1 cellular context compared by ENCODE assay signal in genomic region chr9:2041736-2042135, GRCh38.
TF ChIP-seq lines count a peak whose summit lies in the region.

No MANE protein-coding gene starts in this region.

TF ChIP-seq in K562, 482 proteins besides CTCF, POLR2A, EP300 and RAD21 (continued from another document):
- TF ChIP-seq USF2 (CRISPR knock-in tag; IDR thresholded peaks at IDR 0.05) (no peak), L3MBTL2 (IDR thresholded peaks at IDR 0.05) (no peak), PATZ1 (CRISPR knock-in tag; IDR thresholded peaks at IDR 0.05; ENCODE audit: borderline replicate concordance) (no peak), NFATC3 (IDR thresholded peaks at IDR 0.05) (no peak), CTCFL (IDR thresholded peaks at IDR 0.05; ENCODE audit: borderline replicate concordance, insufficient read depth, low read depth, low read length, poor library complexity, severe bottlenecking) (no peak), ZNF121 (CRISPR knock-in tag; conservative IDR thresholded peaks at IDR 0.05) (no peak), HOMEZ (CRISPR knock-in tag; IDR thresholded peaks at IDR 0.05) (no peak), NCOA6 (IDR thresholded peaks at IDR 0.05) (no peak)
TF ChIP-seq in K562: peak in this region for 0.
